10 cellular contexts compared by ENCODE assay signal in the genomic region with DNA sequence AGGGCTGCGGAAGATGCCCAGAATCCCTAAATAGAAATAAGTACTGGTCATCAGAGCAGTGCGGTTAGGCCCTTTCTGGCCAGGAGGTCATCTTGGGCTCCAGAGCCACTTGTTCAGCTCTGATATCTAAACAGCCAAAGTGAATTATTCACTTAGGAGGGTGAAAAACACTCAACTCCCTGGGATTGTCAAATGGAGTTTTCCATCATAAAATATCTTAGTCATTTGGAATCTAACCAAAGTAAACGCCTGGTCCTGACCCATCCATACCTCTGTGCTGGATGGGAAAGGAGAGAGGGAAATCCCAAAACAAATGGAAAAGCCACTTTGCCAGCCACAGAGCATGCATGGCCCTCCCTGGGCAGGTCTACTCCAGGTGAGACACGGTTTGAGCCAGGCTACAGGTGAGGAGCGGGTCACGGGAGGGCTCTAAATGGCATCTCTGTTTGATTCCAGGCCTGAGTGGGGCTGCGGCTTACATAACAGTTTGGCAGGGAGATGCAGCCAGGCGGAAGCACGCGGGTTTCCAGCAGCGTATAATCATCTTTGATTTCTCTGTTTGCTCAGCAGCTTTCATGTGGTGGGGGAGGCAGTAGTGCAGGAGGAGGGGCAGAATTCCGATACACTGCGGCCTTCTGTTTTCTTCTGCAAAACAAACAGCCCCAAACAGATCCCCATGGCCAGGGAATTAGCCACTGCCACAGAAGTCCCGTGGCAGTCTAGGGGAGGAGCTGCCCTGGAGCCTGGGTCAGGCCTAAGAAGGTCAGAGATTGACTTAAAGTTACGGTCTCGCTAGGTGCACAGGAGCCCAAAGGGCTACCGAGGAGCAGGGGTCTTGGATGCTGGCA. TPM values are rescaled to one million over a fixed set of nuclear protein-coding genes. Genes with fewer than 3 reads are reported as not detected.
A peak's percentile ranks its signal among the peaks of the same experiment; 100 is the strongest.
DNase-seq lines count a peak whose midpoint lies in the region; ATAC-seq and TF ChIP-seq lines count a peak whose summit lies in the region.
"Had no signal": no experiment of that assay in that cellular context is flagged by ENCODE, and none has a peak within 500 bp of the region (broad histone marks: within the 10 kb centered on the region; RNA-seq: fewer than 3 reads in every experiment).

No MANE protein-coding gene starts in this region.

- H3K4me1 ChIP-seq in SJCRH30, result peaks cover 34% of the 10 kb centered on the region

- no peaks in the 10 kb centered on the region for H3K27me3 Mint-ChIP-seq in progenitor cell of endocrine pancreas
- H3K27me3 Mint-ChIP-seq: brain had no signal

- H3K4me1 Mint-ChIP-seq in progenitor cell of endocrine pancreas (ENCODE audit: low read depth), result peaks cover 29% of the 10 kb centered on the region

- TF ChIP-seq CTCF in progenitor cell of endocrine pancreas (IDR thresholded peaks at IDR 0.05; ENCODE audit: unreplicated experiment), result no peak

- H3K9me3 Mint-ChIP-seq in progenitor cell of endocrine pancreas (ENCODE audit: low read depth), result no peaks in the 10 kb centered on the region

- no peaks in the 10 kb centered on the region for H3K27me3 ChIP-seq in SJCRH30

- H3K9me3 ChIP-seq in SJCRH30 (replicated peaks), result no peaks in the 10 kb centered on the region

- H3K36me3 Mint-ChIP-seq in progenitor cell of endocrine pancreas (ENCODE audit: insufficient read depth), result no peaks in the 10 kb centered on the region
- H3K36me3 Mint-ChIP-seq: brain had no signal

- peak overlapping the region; percentile 98 for H3K27ac ChIP-seq in SJCRH30

- ATAC-seq in HG03520 (IDR thresholded peaks at IDR 0.05; ENCODE audit: unreplicated experiment), result no peak

- peak overlapping the region; percentile 9; the same call in 1 of the 2 replicates for H3K4me3 ChIP-seq in SJCRH30

- intact Hi-C loops in head of caudate nucleus (cut with DNase I), result no loop called here

- H3K36me3 ChIP-seq in SJCRH30, result no peaks in the 10 kb centered on the region

- peak overlapping the region; percentile 27 for H3K27ac Mint-ChIP-seq in progenitor cell of endocrine pancreas

- H3K4me3 Mint-ChIP-seq in progenitor cell of endocrine pancreas (ENCODE audit: low read depth), result no peak overlapping the region
- H3K4me3 Mint-ChIP-seq: brain had no signal

- peak; percentile 76 for DNase-seq in Daoy (ENCODE audit: low read depth)
- DNase-seq in SJCRH30, result peak; percentile 85 to 87
- peak; percentile 60 to 93 (median 80) for DNase-seq in head of caudate nucleus
- no peak for DNase-seq in progenitor cell of endocrine pancreas (ENCODE audit: low spot score, unreplicated experiment)
- DNase-seq in NCI-H1105 treated with DMSO at 0.1 percent for 48 hours (lab: John Stamatoyannopoulos, UW), result no peak
- no peak for DNase-seq in NCI-H345 (lab: John Stamatoyannopoulos, UW)
- DNase-seq in stimulated activated CD4-positive, alpha-beta T cell treated with anti-CD3 and anti-CD28 coated beads, Interleukin-1b, Interleukin-23, amount 100 ng/mL, for 48 hours, result no peak
- DNase-seq: T-helper 1 cell had no signal

RNA-seq across cellular contexts. Expression of a gene that starts 59.1 kb away (rescaled TPM):
- 0.17 TPM in 1 of 2 replicates, not detected in the other for total RNA-seq in Daoy (2014; rRNA removed; shearing (Covaris generic))
- not detected in 2 replicates for total RNA-seq in SJCRH30 (2014; rRNA removed; shearing (Covaris generic))
- 0.81 and 1.2 TPM in 2 replicates for total RNA-seq in progenitor cell of endocrine pancreas

Comparison
In these comparisons a context has a peak if more than half of its experiments do, and no peak if none do; other contexts are left out.
1. DNase-seq: peak in Daoy (single experiment), SJCRH30 (2 of 2) and head of caudate nucleus (42 of 42); none in progenitor cell of endocrine pancreas (single experiment), NCI-H1105 treated with DMSO at 0.1 percent for 48 hours (single experiment), NCI-H345 (single experiment) and stimulated activated CD4-positive, alpha-beta T cell treated with anti-CD3 and anti-CD28 coated beads, Interleukin-1b, Interleukin-23, amount 100 ng/mL, for 48 hours (single experiment).